Comparison of ENCODE assay signal across 1 cellular context in genomic region chr11:639324-639977, GRCh38.
TF ChIP-seq lines count a peak whose summit lies in the region.

No MANE protein-coding gene starts in this region.

TF ChIP-seq in endothelial cell of umbilical vein, 7 proteins besides CTCF, POLR2A, EP300 and RAD21:
- TF ChIP-seq FOS (IDR thresholded peaks at IDR 0.05; ENCODE audit: borderline replicate concordance, insufficient read depth, low read length), result no peak
- TF ChIP-seq JUN (IDR thresholded peaks at IDR 0.05; ENCODE audit: borderline replicate concordance, insufficient read depth, insufficient read length, low read depth), result no peak
- no peak for TF ChIP-seq MAX (IDR thresholded peaks at IDR 0.05; ENCODE audit: insufficient read depth, insufficient read length)
- no peak for TF ChIP-seq MYC (IDR thresholded peaks at IDR 0.05; ENCODE audit: low read depth, low read length)
- peak; percentile 98 for TF ChIP-seq EZH2 (IDR thresholded peaks at IDR 0.05; ENCODE audit: borderline replicate concordance, low read depth, low read length, severe bottlenecking)
- no peak for TF ChIP-seq GATA2 (IDR thresholded peaks at IDR 0.05; ENCODE audit: insufficient read depth, insufficient read length, low read depth, low read length)
- TF ChIP-seq POLR2AphosphoS5 (IDR thresholded peaks at IDR 0.05; ENCODE audit: insufficient read depth, low read depth, low read length), result no peak
